31 cellular contexts compared by ENCODE assay signal in genomic region chr10:58072634-58073033, GRCh38.
"Had no signal": no experiment of that assay in that cellular context is flagged by ENCODE, and none has a peak within 500 bp of the region (broad histone marks: within the 10 kb centered on the region; RNA-seq: fewer than 3 reads in every experiment).

No MANE protein-coding gene starts in this region.

- H3K27ac ChIP-seq: adrenal gland, ascending aorta, body of pancreas, brain microvascular endothelial cell, breast epithelium, cardiac muscle cell had no signal

- DNase-seq: activated effector memory CD4-positive, alpha-beta T cell treated with anti-CD3 and anti-CD28 coated beads, Interleukin-2, amount 50 U/mL, for 16 hours; activated effector memory CD4-positive, alpha-beta T cell treated with Interleukin-2 at 50 U/mL for 16 hours; activated gamma-delta T cell; activated gamma-delta T cell treated with Interleukin-2 at 50 U/mL for 16 hours; activated naive CD4-positive, alpha-beta T cell; activated naive CD4-positive, alpha-beta T cell treated with anti-CD3 and anti-CD28 coated beads for 36 hours; activated naive CD4-positive, alpha-beta T cell treated with anti-CD3 and anti-CD28 coated beads, Interleukin-2, amount 10 ng/mL, durations not matched to agents 7 days and 5 days; activated naive CD4-positive, alpha-beta T cell treated with anti-CD3 and anti-CD28 coated beads, Interleukin-2, amount 50 U/mL, for 16 hours; activated naive CD4-positive, alpha-beta T cell treated with Interleukin-2 at 50 U/mL for 16 hours; activated naive CD8-positive, alpha-beta T cell treated with anti-CD3 and anti-CD28 coated beads for 36 hours; activated naive CD8-positive, alpha-beta T cell treated with anti-CD3 and anti-CD28 coated beads, Interleukin-2, amount 10 ng/mL, durations not matched to agents 7 days and 5 days; activated naive CD8-positive, alpha-beta T cell treated with anti-CD3 and anti-CD28 coated beads, Interleukin-2, amount 50 U/mL, for 24 hours; activated T-cell treated with anti-CD3 and anti-CD28 coated beads, Interleukin-2, amount 50 U/mL, for 1 hour; activated T-cell treated with anti-CD3 and anti-CD28 coated beads, Interleukin-2, amount 50 U/mL, for 24 hours; activated T-cell treated with anti-CD3 and anti-CD28 coated beads, Interleukin-2, amount 50 U/mL, for 4 hours; activated T-cell treated with anti-CD3 and anti-CD28 coated beads, Interleukin-2, amount 50 U/mL, for 48 hours; activated T-cell treated with anti-CD3 and anti-CD28 coated beads, Interleukin-2, amount 50 U/mL, for 72 hours; adrenal gland; amniotic stem cell; amygdala; anterior cingulate cortex; aorta; body of pancreas; brain microvascular endothelial cell; central memory CD4-positive, alpha-beta T cell; cerebellar nuclear complex had no signal

- H3K4me3 ChIP-seq: adrenal gland, ascending aorta, body of pancreas, breast epithelium, cardiac muscle cell had no signal

- H3K4me1 ChIP-seq: adrenal gland, ascending aorta, body of pancreas, breast epithelium had no signal

- H3K27me3 ChIP-seq: adrenal gland, ascending aorta, body of pancreas, breast epithelium, cardiac muscle cell had no signal

- ATAC-seq: activated naive CD4-positive, alpha-beta T cell treated with anti-CD3 and anti-CD28 coated beads, Interleukin-2, amount 50 U/mL, for 72 hours; activated naive CD8-positive, alpha-beta T cell treated with anti-CD3 and anti-CD28 coated beads, Interleukin-2, amount 50 U/mL, for 24 hours; activated T-cell treated with anti-CD3 and anti-CD28 coated beads, Interleukin-2, amount 50 U/mL, for 4 hours; activated T-cell treated with anti-CD3 and anti-CD28 coated beads, Interleukin-2, amount 50 U/mL, for 72 hours; activated T-helper 17 cell treated with anti-CD3 and anti-CD28 coated beads, Interleukin-2, amount 50 U/mL, for 72 hours; body of pancreas had no signal

- H3K36me3 ChIP-seq: adrenal gland, ascending aorta, brain microvascular endothelial cell, breast epithelium, cardiac muscle cell had no signal

- H3K9me3 ChIP-seq: adrenal gland, ascending aorta, body of pancreas, breast epithelium had no signal
